Comparison of ENCODE assay signal across 8 cellular contexts in genomic region chr9:134455951-134456739, GRCh38.
DNase-seq lines count a peak whose midpoint lies in the region; ATAC-seq, FAIRE-seq and TF ChIP-seq lines count a peak whose summit lies in the region.

No MANE protein-coding gene starts in this region.

- H3K9me3 ChIP-seq in SJCRH30 (replicated peaks), result no peaks in the 10 kb centered on the region; the same call in 1 of the 2 replicates

- peak overlapping the region; percentile 25 for H3K4me3 ChIP-seq in SJCRH30

- H3K36me3 Mint-ChIP-seq in activated naive CD4-positive, alpha-beta T cell treated with anti-CD3 and anti-CD28 coated beads, Interleukin-2, amount 50 U/mL, for 24 hours, result no peaks in the 10 kb centered on the region

- peak overlapping the region; percentile 83 for H3K27ac ChIP-seq in SJCRH30

- CTCF ChIA-PET in GM10248 (lab: Yijun Ruan, JAX), result interaction anchor here (0.8 to 1.5 kb wide), 5 partner anchors 13 to 293 kb away, joined by 3 to 6 read pairs (median 3); partner anchors contain the start of gene RNU6ATAC

- peak overlapping the region; percentile 85 for H3K4me3 Mint-ChIP-seq in activated naive CD4-positive, alpha-beta T cell treated with anti-CD3 and anti-CD28 coated beads, Interleukin-2, amount 50 U/mL, for 24 hours

- no peaks in the 10 kb centered on the region for H3K27me3 ChIP-seq in SJCRH30

- POLR2A ChIA-PET in GM10248 (lab: Yijun Ruan, JAX), result interaction anchor here (0.7 kb wide), 1 partner anchor 941 kb away, joined by 4 read pairs; no protein-coding TSS in a partner anchor

- FAIRE-seq in urothelium cell line (lab: Jason Lieb, UNC), result peak; percentile 82

- H3K9me3 Mint-ChIP-seq in activated naive CD4-positive, alpha-beta T cell treated with anti-CD3 and anti-CD28 coated beads, Interleukin-2, amount 50 U/mL, for 24 hours, result no peaks in the 10 kb centered on the region

- H3K36me3 ChIP-seq in SJCRH30, result no peaks in the 10 kb centered on the region

- peaks cover 10% of the 10 kb centered on the region for H3K4me1 Mint-ChIP-seq in activated naive CD4-positive, alpha-beta T cell treated with anti-CD3 and anti-CD28 coated beads, Interleukin-2, amount 50 U/mL, for 24 hours

- peaks cover 9% of the 10 kb centered on the region for H3K4me1 ChIP-seq in SJCRH30

- DNase-seq in GM10248 (ENCODE audit: extremely low spot score), result peak; percentile 65
- DNase-seq in SJCRH30, result peak; percentile 89 to 90
- peak; percentile 83 for DNase-seq in glomerular visceral epithelial cell (ENCODE audit: extremely low spot score)
- DNase-seq in renal cortical epithelial cell (ENCODE audit: low read depth), result peak; percentile 73
- DNase-seq in urothelium cell line (ENCODE audit: low spot score), result peak; percentile 83
- DNase-seq in mesenteric fat pad (ENCODE audit: low spot score), result no peak

- peak overlapping the region; percentile 97 for H3K27ac Mint-ChIP-seq in activated naive CD4-positive, alpha-beta T cell treated with anti-CD3 and anti-CD28 coated beads, Interleukin-2, amount 50 U/mL, for 24 hours

- no peak for ATAC-seq in HG03432 (IDR thresholded peaks at IDR 0.05; ENCODE audit: unreplicated experiment)

- H3K27me3 Mint-ChIP-seq in activated naive CD4-positive, alpha-beta T cell treated with anti-CD3 and anti-CD28 coated beads, Interleukin-2, amount 50 U/mL, for 24 hours, result no peaks in the 10 kb centered on the region

- TF ChIP-seq CTCF in GM10248 (IDR thresholded peaks at IDR 0.05; ENCODE audit: control extremely low read depth, extremely low read depth, low read depth, missing control alignments), result no peak
